Comparison of ENCODE assay signal across 8 cellular contexts in genomic region chr1:186374313-186375151, GRCh38. TPM values are rescaled to one million over a fixed set of nuclear protein-coding genes. Genes with fewer than 3 reads are reported as not detected.
A peak's percentile ranks its signal among the peaks of the same experiment; 100 is the strongest.
DNase-seq lines count a peak whose midpoint lies in the region; ATAC-seq and TF ChIP-seq lines count a peak whose summit lies in the region.

No MANE protein-coding gene starts in this region.

- peak overlapping the region; percentile 99 for H3K27ac Mint-ChIP-seq in activated naive CD8-positive, alpha-beta T cell treated with anti-CD3 and anti-CD28 coated beads for 36 hours

- ATAC-seq in GM19438 (IDR thresholded peaks at IDR 0.05; ENCODE audit: low read depth, unreplicated experiment) (peak; percentile 22), HG03442 (IDR thresholded peaks at IDR 0.05; ENCODE audit: unreplicated experiment) (peak; percentile 31), right cardiac atrium (peak; percentile 4 to 22)

- peak overlapping the region; percentile 74 for H3K27ac ChIP-seq in right cardiac atrium (ENCODE audit: low read length)

- no peak for TF ChIP-seq CTCF in retinal pigment epithelial cell (conservative IDR thresholded peaks at IDR 0.05; ENCODE audit: low read depth, low read length)

- no peaks in the 10 kb centered on the region for H3K27me3 Mint-ChIP-seq in activated naive CD8-positive, alpha-beta T cell treated with anti-CD3 and anti-CD28 coated beads for 36 hours

- no peaks in the 10 kb centered on the region for H3K9me3 Mint-ChIP-seq in activated naive CD8-positive, alpha-beta T cell treated with anti-CD3 and anti-CD28 coated beads for 36 hours

- peak overlapping the region; percentile 90 for H3K9ac ChIP-seq in NT2/D1 (ENCODE audit: insufficient read length, low read depth)

- H3K9me3 ChIP-seq in NT2/D1 (ENCODE audit: insufficient read depth, low read length) (peaks cover 11% of the 10 kb centered on the region), right cardiac atrium (ENCODE audit: control insufficient read depth, low read length) (no peaks in the 10 kb centered on the region)

- H3K27me3 ChIP-seq in NT2/D1 (ENCODE audit: insufficient read depth, insufficient read length) (no peaks in the 10 kb centered on the region), right cardiac atrium (ENCODE audit: control insufficient read depth, insufficient read depth) (no peaks in the 10 kb centered on the region)

- H3K4me3 Mint-ChIP-seq in activated naive CD8-positive, alpha-beta T cell treated with anti-CD3 and anti-CD28 coated beads for 36 hours = peak overlapping the region; percentile 99

- H3K4me1 Mint-ChIP-seq in activated naive CD8-positive, alpha-beta T cell treated with anti-CD3 and anti-CD28 coated beads for 36 hours = peaks cover 30% of the 10 kb centered on the region

- H3K4me3 ChIP-seq in NT2/D1 (ENCODE audit: insufficient read length, low read depth) (peak overlapping the region; percentile 85), right cardiac atrium (ENCODE audit: low read length) (peak overlapping the region; percentile 82), retinal pigment epithelial cell (ENCODE audit: low read length) (peak overlapping the region; percentile 98)

- peaks cover 51% of the 10 kb centered on the region for H3K36me3 ChIP-seq in NT2/D1 (ENCODE audit: insufficient read depth, insufficient read length, low read length)

- no peaks in the 10 kb centered on the region for H3K4me1 ChIP-seq in NT2/D1 (ENCODE audit: insufficient read depth, insufficient read length)
- H3K4me1 ChIP-seq in right cardiac atrium (ENCODE audit: control insufficient read depth, insufficient read depth, low read length) = no peaks in the 10 kb centered on the region

- intact Hi-C loops in right cardiac atrium (cut with DNase I) = no loop called here

- under 1% methylated on average over 37 of the region's 37 CpGs for WGBS in right cardiac atrium

- peaks cover 19% of the 10 kb centered on the region for H3K36me3 Mint-ChIP-seq in activated naive CD8-positive, alpha-beta T cell treated with anti-CD3 and anti-CD28 coated beads for 36 hours

- DNase-seq in DMS53 (lab: John Stamatoyannopoulos, UW) = peak; percentile 77
- DNase-seq in NT2/D1 (ENCODE audit: low read depth, low spot score) = peak; percentile 15
- peak; percentile 29 for DNase-seq in activated naive CD8-positive, alpha-beta T cell treated with anti-CD3 and anti-CD28 coated beads for 36 hours
- no peak for DNase-seq in right cardiac atrium
- peak; percentile 19 for DNase-seq in retinal pigment epithelial cell (ENCODE audit: low read depth)
- no peak for DNase-seq in superior temporal gyrus (ENCODE audit: extremely low spot score)

RNA-seq across cellular contexts. Expression of gene TPR, which starts 0.5 kb away (rescaled TPM):
- 100 to 1,000 TPM; 116 to 120 TPM for total RNA-seq in activated naive CD8-positive, alpha-beta T cell treated with anti-CD3 and anti-CD28 coated beads for 36 hours
- total RNA-seq in right cardiac atrium = 10 to 100 TPM; 44.7 to 63.6 (median 53.3) TPM
- polyA plus RNA-seq in right cardiac atrium = 17.8 TPM

RNA-seq across cellular contexts. Expression of gene ODR4, which starts 1.1 kb away (rescaled TPM):
- 10 to 100 TPM; 15.9 to 16.0 TPM for total RNA-seq in activated naive CD8-positive, alpha-beta T cell treated with anti-CD3 and anti-CD28 coated beads for 36 hours
- 10 to 100 TPM; 12.8 to 18.9 (median 15.9) TPM for total RNA-seq in right cardiac atrium
- polyA plus RNA-seq in right cardiac atrium = 9.9 TPM

Comparison
In these comparisons a context has a peak if more than half of its experiments do, and no peak if none do; other contexts are left out.
1. DNase-seq: peak in DMS53 (single experiment), NT2/D1 (single experiment), activated naive CD8-positive, alpha-beta T cell treated with anti-CD3 and anti-CD28 coated beads for 36 hours (single experiment) and retinal pigment epithelial cell (single experiment); none in right cardiac atrium (0 of 3) and superior temporal gyrus (single experiment).
2. Peak in every context shown above with its lines, with median percentiles within 50 percentile points of each other: ATAC-seq and H3K4me3 ChIP-seq.